In genomic region chr20:41692479-41693135, GRCh38 we compare ENCODE assay signal across 8 cellular contexts.
DNase-seq lines count a peak whose midpoint lies in the region; ATAC-seq and TF ChIP-seq lines count a peak whose summit lies in the region.

No MANE protein-coding gene starts in this region.

- CTCF ChIA-PET in AG04449 (lab: Yijun Ruan, JAX): interaction anchor here (1.1 to 1.9 kb wide), 10 partner anchors 9 to 352 kb away, joined by 3 to 8 read pairs (median 4); partner anchors contain the start of gene LPIN3

- ATAC-seq in GM19035 (IDR thresholded peaks at IDR 0.05; ENCODE audit: unreplicated experiment): peak; percentile 48
- peak; percentile 46 for ATAC-seq in HG03280 (IDR thresholded peaks at IDR 0.05; ENCODE audit: unreplicated experiment)

- peak overlapping the region; percentile 80 for H3K4me3 ChIP-seq in AG04449 (ENCODE audit: low read depth, low read length)

- POLR2A ChIA-PET in AG04449 (lab: Yijun Ruan, JAX): interaction anchor here (0.7 to 1.2 kb wide), 3 partner anchors 23 to 1765 kb away, joined by 3 to 4 read pairs (median 3); partner anchors contain the start of gene SRSF6

- TF ChIP-seq CTCF in AG04449 (IDR thresholded peaks at IDR 0.05; ENCODE audit: insufficient read depth, low read length, missing control alignments): no peak

- DNase-seq in AG04449 (ENCODE audit: low read depth, low spot score) (no peak), NCI-H510A treated with DMSO at 0.1 percent for 48 hours (lab: John Stamatoyannopoulos, UW) (peak; percentile 73), medulla oblongata (ENCODE audit: extremely low spot score) (peak; percentile 91)
- peak; percentile 91 for DNase-seq in activated CD8-positive, alpha-beta memory T cell treated with anti-CD3 and anti-CD28 coated beads for 24 hours
- peak; percentile 65 for DNase-seq in effector CD8-positive, alpha-beta T cell (lab: John Stamatoyannopoulos, UW)
- DNase-seq in stimulated activated CD4-positive, alpha-beta T cell treated with anti-CD3 and anti-CD28 coated beads, TNF-alpha, amount 100 ng/mL, for 48 hours (ENCODE audit: low read depth in 3 of 3): peak; percentile 57 to 66 (median 62)
